ENCODE assay signal across 8 cellular contexts in genomic region chr19:4791183-4792018, GRCh38. TPM values are rescaled to one million over a fixed set of nuclear protein-coding genes. Genes with fewer than 3 reads are reported as not detected.
DNase-seq lines count a peak whose midpoint lies in the region; ATAC-seq and TF ChIP-seq lines count a peak whose summit lies in the region.

Gene FEM1A (plus strand): TSS chr19:4791734. CDS start chr19:4791855, 121 bp downstream.

- peaks cover 18% of the 10 kb centered on the region for H3K36me3 ChIP-seq in fibroblast of lung (ENCODE audit: control insufficient read depth, insufficient read depth, low read length)
- H3K36me3 ChIP-seq in naive thymus-derived CD4-positive, alpha-beta T cell (ENCODE audit: control insufficient read depth in 2 of 3, insufficient read depth in 3 of 3, low read length in 3 of 3): peaks cover 1 to 39% (median 7%) of the 10 kb centered on the region in 3 experiments

- CTCF ChIA-PET in RWPE1 (lab: Yijun Ruan, JAX): interaction anchor here (0.6 to 1.8 kb wide), 20 partner anchors 9 to 416 kb away, joined by 3 to 11 read pairs (median 5); no protein-coding TSS in a partner anchor
- CTCF ChIA-PET in naive thymus-derived CD4-positive, alpha-beta T cell (lab: Charles Lee): interaction anchor here (0.6 to 2.5 kb wide), 17 partner anchors 9 to 215 kb away, joined by 3 to 33 read pairs (median 5); partner anchors contain the start of gene DPP9

- no peaks in the 10 kb centered on the region for H3K9me3 ChIP-seq in fibroblast of lung (ENCODE audit: control insufficient read depth, insufficient read depth, low read depth, low read length)
- no peaks in the 10 kb centered on the region for H3K9me3 ChIP-seq in naive thymus-derived CD4-positive, alpha-beta T cell (ENCODE audit: control insufficient read depth in 2 of 3, low read length in 3 of 3)

- DNase-seq in ELR (ENCODE audit: low read depth) (peak; percentile 100), H4 (ENCODE audit: low spot score) (peak; percentile 100), LNCaP clone FGC (ENCODE audit: low read depth) (peak; percentile 100), RWPE1 (ENCODE audit: low spot score) (peak; percentile 97), fibroblast of lung (ENCODE audit: low read depth in 2 of 2) (peak; percentile 100)
- DNase-seq in naive thymus-derived CD4-positive, alpha-beta T cell: peak; percentile 93 to 100 (median 99)
- DNase-seq in stimulated activated naive B cell treated with anti-CD40 and anti-IgM and Interleukin-4, amounts not matched to agents 10 μg/mL and 1 μg/mL and 100 μg/mL, for 72 hours: peak; percentile 99

- no peaks in the 10 kb centered on the region for H4K20me1 ChIP-seq in fibroblast of lung (ENCODE audit: control insufficient read depth, extremely low read depth, insufficient read depth, low read length)

- peak within 1 kb of the TSS; percentile 62 for H3K27ac Mint-ChIP-seq in activated T-helper 17 cell treated with anti-CD3 and anti-CD28 coated beads, Interleukin-2, amount 50 U/mL, for 72 hours
- peak within 1 kb of the TSS; percentile 46 to 94 (median 85) for H3K27ac Mint-ChIP-seq in naive thymus-derived CD4-positive, alpha-beta T cell
- H3K27ac Mint-ChIP-seq in stimulated activated naive B cell treated with anti-CD40 and anti-IgM and Interleukin-4, amounts not matched to agents 10 μg/mL and 1 μg/mL and 100 μg/mL, for 72 hours: peak within 1 kb of the TSS; percentile 93

- H3K4me3 ChIP-seq in LNCaP clone FGC (ENCODE audit: low read depth, low read length): peak within 1 kb of the TSS; percentile 63
- H3K4me3 ChIP-seq in fibroblast of lung (replicated peaks in 1 of 4; ENCODE audit: control extremely low read depth in 1 of 4, insufficient read depth in 1 of 4, low read depth in 3 of 4, low read length in 4 of 4): peak within 1 kb of the TSS; percentile 52 to 86 (median 78)
- peak within 1 kb of the TSS; percentile 72 for H3K4me3 ChIP-seq in naive thymus-derived CD4-positive, alpha-beta T cell (ENCODE audit: low read length)

- peaks cover 9% of the 10 kb centered on the region for H3K4me1 Mint-ChIP-seq in activated T-helper 17 cell treated with anti-CD3 and anti-CD28 coated beads, Interleukin-2, amount 50 U/mL, for 72 hours
- H3K4me1 Mint-ChIP-seq in naive thymus-derived CD4-positive, alpha-beta T cell: peaks cover 7 to 46% (median 29%) of the 10 kb centered on the region in 7 donors
- H3K4me1 Mint-ChIP-seq in stimulated activated naive B cell treated with anti-CD40 and anti-IgM and Interleukin-4, amounts not matched to agents 10 μg/mL and 1 μg/mL and 100 μg/mL, for 72 hours: peaks cover 19 to 40% of the 10 kb centered on the region in 2 donors

- H3K27ac ChIP-seq in RWPE1: peak within 1 kb of the TSS; percentile 89
- peak within 1 kb of the TSS; percentile 90 for H3K27ac ChIP-seq in fibroblast of lung (ENCODE audit: insufficient read depth, low read length)
- peak within 1 kb of the TSS; percentile 92 for H3K27ac ChIP-seq in naive thymus-derived CD4-positive, alpha-beta T cell (ENCODE audit: low read depth, low read length)

- peaks cover 4% of the 10 kb centered on the region for H3K4me1 ChIP-seq in fibroblast of lung (ENCODE audit: control insufficient read depth, extremely low read depth, insufficient read depth, low read length)
- peaks cover 0 to 7% of the 10 kb centered on the region in 2 donors for H3K4me1 ChIP-seq in naive thymus-derived CD4-positive, alpha-beta T cell (ENCODE audit: control insufficient read depth in 2 of 2, insufficient read depth in 2 of 2, low read length in 2 of 2)

- peak; percentile 92 for ATAC-seq in activated T-helper 17 cell treated with anti-CD3 and anti-CD28 coated beads, Interleukin-2, amount 50 U/mL, for 72 hours (replicated peaks)
- ATAC-seq in naive thymus-derived CD4-positive, alpha-beta T cell: peak; percentile 96
- ATAC-seq in stimulated activated naive B cell treated with anti-CD40 and anti-IgM and Interleukin-4, amounts not matched to agents 10 μg/mL and 1 μg/mL and 100 μg/mL, for 72 hours (replicated peaks): peak; percentile 94 to 95

- H3K9ac ChIP-seq in fibroblast of lung (ENCODE audit: insufficient read depth, low read length): peak within 1 kb of the TSS; percentile 96

- H3K27me3 Mint-ChIP-seq in activated T-helper 17 cell treated with anti-CD3 and anti-CD28 coated beads, Interleukin-2, amount 50 U/mL, for 72 hours: no peaks in the 10 kb centered on the region
- no peaks in the 10 kb centered on the region for H3K27me3 Mint-ChIP-seq in naive thymus-derived CD4-positive, alpha-beta T cell
- H3K27me3 Mint-ChIP-seq in stimulated activated naive B cell treated with anti-CD40 and anti-IgM and Interleukin-4, amounts not matched to agents 10 μg/mL and 1 μg/mL and 100 μg/mL, for 72 hours: peaks cover 0 to under 1% of the 10 kb centered on the region in 2 donors

- intact Hi-C loops in naive thymus-derived CD4-positive, alpha-beta T cell (cut with micrococcal nuclease): loop anchor here (1.0 to 5.0 kb wide), 19 partner anchors 13 to 1671 kb away; partner anchors contain the start of genes CATSPERD (in 2 of the 2), LONP1 (in 2 of the 2), MYDGF (in 2 of the 2) and APBA3 (in 1 of the 2)

- peak within 1 kb of the TSS; percentile 72 for H3K4me3 Mint-ChIP-seq in activated T-helper 17 cell treated with anti-CD3 and anti-CD28 coated beads, Interleukin-2, amount 50 U/mL, for 72 hours
- peak within 1 kb of the TSS; percentile 75 to 90 (median 87) for H3K4me3 Mint-ChIP-seq in naive thymus-derived CD4-positive, alpha-beta T cell
- peak within 1 kb of the TSS; percentile 87 to 90 for H3K4me3 Mint-ChIP-seq in stimulated activated naive B cell treated with anti-CD40 and anti-IgM and Interleukin-4, amounts not matched to agents 10 μg/mL and 1 μg/mL and 100 μg/mL, for 72 hours

- H3K79me2 ChIP-seq in fibroblast of lung (ENCODE audit: control insufficient read depth, insufficient read depth, low read length): peaks cover 36% of the 10 kb centered on the region

- H2AFZ ChIP-seq in fibroblast of lung (ENCODE audit: low read length): peak within 1 kb of the TSS; percentile 85

- peak within 1 kb of the TSS; percentile 80 for H3K4me2 ChIP-seq in fibroblast of lung (ENCODE audit: extremely low read depth, insufficient read depth, low read length)

- H3K36me3 Mint-ChIP-seq in activated T-helper 17 cell treated with anti-CD3 and anti-CD28 coated beads, Interleukin-2, amount 50 U/mL, for 72 hours (ENCODE audit: low read depth): peaks cover 44% of the 10 kb centered on the region
- peaks cover 0 to 15% (median under 1%) of the 10 kb centered on the region in 5 donors for H3K36me3 Mint-ChIP-seq in naive thymus-derived CD4-positive, alpha-beta T cell
- peaks cover 6 to 25% of the 10 kb centered on the region in 2 donors for H3K36me3 Mint-ChIP-seq in stimulated activated naive B cell treated with anti-CD40 and anti-IgM and Interleukin-4, amounts not matched to agents 10 μg/mL and 1 μg/mL and 100 μg/mL, for 72 hours

- no peaks in the 10 kb centered on the region for H3K9me3 Mint-ChIP-seq in activated T-helper 17 cell treated with anti-CD3 and anti-CD28 coated beads, Interleukin-2, amount 50 U/mL, for 72 hours
- H3K9me3 Mint-ChIP-seq in naive thymus-derived CD4-positive, alpha-beta T cell: no peaks in the 10 kb centered on the region
- H3K9me3 Mint-ChIP-seq in stimulated activated naive B cell treated with anti-CD40 and anti-IgM and Interleukin-4, amounts not matched to agents 10 μg/mL and 1 μg/mL and 100 μg/mL, for 72 hours: no peaks in the 10 kb centered on the region

- TF ChIP-seq CTCF in LNCaP clone FGC (IDR thresholded peaks at IDR 0.05; ENCODE audit: control insufficient read depth, extremely low read depth, insufficient read depth) (peak; percentile 92), RWPE1 (conservative IDR thresholded peaks at IDR 0.05; ENCODE audit: low read depth) (peak; percentile 98), fibroblast of lung (conservative IDR thresholded peaks at IDR 0.05 in 1 of 2, IDR thresholded peaks at IDR 0.05 in 1 of 2; ENCODE audit: low read depth in 1 of 2, low read length in 2 of 2) (peak; percentile 98)

- POLR2A ChIA-PET in RWPE1 (lab: Yijun Ruan, JAX; ENCODE audit: low non-redundant PET): interaction anchor here (0.6 to 1.1 kb wide), 2 partner anchors 68 to 152 kb away, joined by 3 to 4 read pairs; partner anchors contain the start of genes DPP9 and TNFAIP8L1
- POLR2A ChIA-PET in naive thymus-derived CD4-positive, alpha-beta T cell (lab: Charles Lee): interaction anchor here (0.6 to 2.9 kb wide), 17 partner anchors 11 to 928 kb away, joined by 3 to 42 read pairs (median 4); partner anchors contain the start of genes DPP9, KDM4B, PLIN3 and TICAM1

- no peaks in the 10 kb centered on the region for H3K27me3 ChIP-seq in fibroblast of lung (ENCODE audit: control insufficient read depth, insufficient read depth, low read length)
- H3K27me3 ChIP-seq in naive thymus-derived CD4-positive, alpha-beta T cell (ENCODE audit: control insufficient read depth in 2 of 2, insufficient read depth in 2 of 2, low read length in 2 of 2): no peaks in the 10 kb centered on the region

RNA-seq across cellular contexts. Expression of gene FEM1A, which starts in this region (rescaled TPM):
- total RNA-seq in H4 (2014; rRNA removed; shearing (Covaris generic)): 6.0 and 6.1 TPM in 2 replicates
- 10 to 100 TPM in 1 of 2 donors, 1 to 10 TPM in 1; 7.1 to 15.4 TPM for total RNA-seq in activated T-helper 17 cell treated with anti-CD3 and anti-CD28 coated beads, Interleukin-2, amount 50 U/mL, for 72 hours
- total RNA-seq in fibroblast of lung: 9.5 and 10.1 TPM in 2 replicates
- polyA plus RNA-seq in fibroblast of lung: 3.2 and 4.1 TPM in 2 replicates
- 0.71 and 0.72 TPM in 2 replicates for polyA plus RNA-seq in fibroblast of lung (2012)
- 6.5 and 7.0 TPM in 2 replicates for polyA minus RNA-seq in fibroblast of lung (ENCODE audit: low replicate concordance)
- 10 to 100 TPM; 10.2 to 17.2 (median 14.4) TPM for total RNA-seq in naive thymus-derived CD4-positive, alpha-beta T cell
- 1 to 10 TPM; 2.4 to 6.3 TPM for polyA plus RNA-seq in naive thymus-derived CD4-positive, alpha-beta T cell

Comparison
In these comparisons a context has a peak if more than half of its experiments do, and no peak if none do; other contexts are left out.
1. Peak in every context shown above with its lines: DNase-seq, ATAC-seq, H3K4me3 ChIP-seq and H3K27ac ChIP-seq.